13 cellular contexts compared by ENCODE assay signal in genomic region chr10:74011016-74011415, GRCh38. TPM values are rescaled to one million over a fixed set of nuclear protein-coding genes. Genes with fewer than 3 reads are reported as not detected.
DNase-seq lines count a peak whose midpoint lies in the region; ATAC-seq and TF ChIP-seq lines count a peak whose summit lies in the region.
"Had no signal": no experiment of that assay in that cellular context is flagged by ENCODE, and none has a peak within 500 bp of the region (broad histone marks: within the 10 kb centered on the region; RNA-seq: fewer than 3 reads in every experiment).

No MANE protein-coding gene starts in this region.

- H3K79me2 ChIP-seq in GM23248 (ENCODE audit: insufficient read depth) = peaks cover 98% of the 10 kb centered on the region

- H3K36me3 ChIP-seq in GM23248 (ENCODE audit: low read depth) (peaks cover 6% of the 10 kb centered on the region; the same call in 1 of the 2 replicates), esophagus muscularis mucosa (peaks cover 0 to 9% (median 7%) of the 10 kb centered on the region in 4 donors), skeletal muscle satellite cell (ENCODE audit: insufficient read depth, low read length) (peaks cover 31% of the 10 kb centered on the region), adrenal gland (replicated peaks in 1 of 2) (no peaks in the 10 kb centered on the region)

- H3K4me1 ChIP-seq in GM23248 (ENCODE audit: insufficient read depth) = peaks cover 78% of the 10 kb centered on the region
- peaks cover 63 to 100% (median 97%) of the 10 kb centered on the region in 4 donors for H3K4me1 ChIP-seq in esophagus muscularis mucosa
- peaks cover 59% of the 10 kb centered on the region for H3K4me1 ChIP-seq in skeletal muscle satellite cell (ENCODE audit: control insufficient read depth, insufficient read depth, low read length)
- H3K4me1 ChIP-seq in adrenal gland (replicated peaks in 1 of 2) = peaks cover 0 to 25% of the 10 kb centered on the region in 2 donors

- H3K27ac ChIP-seq in GM23248 (peak overlapping the region; percentile 57), esophagus muscularis mucosa (replicated peaks in 1 of 4) (peak overlapping the region; percentile 13 to 59 (median 38)), adrenal gland (no peak overlapping the region)

- no peaks in the 10 kb centered on the region for H3K9me2 ChIP-seq in GM23248 (ENCODE audit: insufficient read depth)

- TF ChIP-seq EP300 in esophagus muscularis mucosa (IDR thresholded peaks at IDR 0.05) = no peak

- intact Hi-C loops in esophagus muscularis mucosa (cut with DNase I) (no loop called here), adrenal gland (cut with DNase I) (no loop called here)

- TF ChIP-seq POLR2A in esophagus muscularis mucosa (IDR thresholded peaks at IDR 0.05; ENCODE audit: low read depth) (no peak), adrenal gland (IDR thresholded peaks at IDR 0.05) (no peak)

- H3F3A ChIP-seq in GM23248 (ENCODE audit: insufficient read depth) = peaks cover 77% of the 10 kb centered on the region

- no peak for ATAC-seq in HG03521 (IDR thresholded peaks at IDR 0.05; ENCODE audit: unreplicated experiment)

- 94 to 95% methylated on average over 6 of the region's 6 CpGs for WGBS in GM23248 (ENCODE audit: low coverage in 1 of 2, low lambda C conversion rate in 2 of 2, missing lambda C conversion rate in 2 of 2), 2 experiments
- whole genome bisulfite sequencing in esophagus muscularis mucosa = 76% methylated on average over 6 of the region's 6 CpGs
- 85 to 89% (median 86%) methylated on average over 5 to 6 of the region's 6 CpGs for WGBS in adrenal gland, 4 donors

- H3K9me3 ChIP-seq in GM23248 (ENCODE audit: low read depth) = no peaks in the 10 kb centered on the region
- no peaks in the 10 kb centered on the region for H3K9me3 ChIP-seq in esophagus muscularis mucosa
- H3K9me3 ChIP-seq in skeletal muscle satellite cell (replicated peaks; ENCODE audit: low read length) = no peaks in the 10 kb centered on the region
- no peaks in the 10 kb centered on the region for H3K9me3 ChIP-seq in adrenal gland (replicated peaks in 1 of 3)
- H3K9me3 ChIP-seq: tibial nerve had no signal

- H2AFZ ChIP-seq in GM23248 = no peak overlapping the region

- in situ Hi-C loops in GM23248 (cut with MboI) = no loop called here

- no peak overlapping the region for H3K4me3 ChIP-seq in GM23248
- no peak overlapping the region for H3K4me3 ChIP-seq in esophagus muscularis mucosa
- H3K4me3 ChIP-seq in skeletal muscle satellite cell (ENCODE audit: low read length) = no peak overlapping the region
- no peak overlapping the region for H3K4me3 ChIP-seq in adrenal gland
- H3K4me3 ChIP-seq: tibial nerve had no signal

- no peak overlapping the region for H3K9ac ChIP-seq in GM23248
- no peak overlapping the region for H3K9ac ChIP-seq in skeletal muscle satellite cell (ENCODE audit: low read depth, low read length)

- H3K4me2 ChIP-seq in GM23248 (ENCODE audit: unreplicated experiment) (peak overlapping the region; percentile 71), skeletal muscle satellite cell (ENCODE audit: low read length) (peak overlapping the region; percentile 43)

- peaks cover 26% of the 10 kb centered on the region; the same call in 1 of the 2 replicates for H4K20me1 ChIP-seq in GM23248 (ENCODE audit: insufficient read depth)

- TF ChIP-seq CTCF in esophagus muscularis mucosa (IDR thresholded peaks at IDR 0.05) (no peak), adrenal gland (IDR thresholded peaks at IDR 0.05) (no peak)

- H3K27me3 ChIP-seq in GM23248 (replicated peaks; ENCODE audit: insufficient read depth) (no peaks in the 10 kb centered on the region), esophagus muscularis mucosa (no peaks in the 10 kb centered on the region), skeletal muscle satellite cell (ENCODE audit: control insufficient read depth, insufficient read depth, low read length) (no peaks in the 10 kb centered on the region), adrenal gland (no peaks in the 10 kb centered on the region)
- H3K27me3 ChIP-seq: tibial nerve had no signal

- DNase-seq in GM23248 (no peak), OCI-M1 (lab: John Stamatoyannopoulos, UW) (peak; percentile 60), esophagus muscularis mucosa (ENCODE audit: extremely low spot score) (no peak), HPDE6-E6E7 (ENCODE audit: extremely low spot score) (no peak), GDM1 (lab: John Stamatoyannopoulos, UW) (no peak), adrenal gland (no peak)
- DNase-seq: activated naive CD4-positive, alpha-beta T cell treated with anti-CD3 and anti-CD28 coated beads for 36 hours; cortex of kidney; left ventricle myocardium superior; NCI-H2081 had no signal

RNA-seq across cellular contexts. Expression of gene VCL, which starts 13.1 kb away (rescaled TPM):
- total RNA-seq in GM23248 (2014; rRNA removed; shearing (Covaris generic)) = 235 and 265 TPM in 2 replicates
- polyA plus RNA-seq in GM23248 (2016; fragmentation: Nextera tagmentation; extraction: Ambion mirVana) (177 and 180 TPM in 2 replicates), adrenal gland (10 to 100 TPM; 14.3 to 36.4 (median 16.7) TPM)
- total RNA-seq in esophagus muscularis mucosa (100 to 1,000 TPM; 412 to 555 (median 448) TPM), adrenal gland (10 to 100 TPM; 30.6 to 90.7 (median 46.5) TPM)
- total RNA-seq in skeletal muscle satellite cell (2012; rRNA removed) = 116 and 137 TPM in 2 replicates

Comparison
In these comparisons a context has a peak if more than half of its experiments do, and no peak if none do; other contexts are left out.
1. H3K27ac ChIP-seq: peak in GM23248 (single experiment) and esophagus muscularis mucosa (4 of 4); none in adrenal gland (0 of 5).